In genomic region chr14:27205036-27205435, GRCh38 we compare ENCODE assay signal across 31 cellular contexts.
"Had no signal": no experiment of that assay in that cellular context is flagged by ENCODE, and none has a peak within 500 bp of the region (broad histone marks: within the 10 kb centered on the region; RNA-seq: fewer than 3 reads in every experiment).

No MANE protein-coding gene starts in this region.

- H3K27me3 Mint-ChIP-seq: naive thymus-derived CD8-positive, alpha-beta T cell; natural killer cell treated with Interleukin-12 subunit alpha and Interleukin-12 subunit beta and Interleukin-15 and Interleukin-18, amount 100 ng/mL, for 72 hours; progenitor cell of endocrine pancreas; stimulated activated memory B cell treated with anti-CD40 and anti-IgM and Interleukin-4, amounts not matched to agents 10 μg/mL and 1 μg/mL and 100 μg/mL, for 72 hours; stimulated activated naive CD8-positive, alpha-beta T cell treated with anti-CD3 and anti-CD28 coated beads, Interleukin-15, amount 100 ng/mL, for 72 hours had no signal

- H3K36me3 Mint-ChIP-seq: naive thymus-derived CD8-positive, alpha-beta T cell; natural killer cell treated with Interleukin-12 subunit alpha and Interleukin-12 subunit beta and Interleukin-15 and Interleukin-18, amount 100 ng/mL, for 72 hours; neural progenitor cell; stimulated activated memory B cell treated with anti-CD40 and anti-IgM and Interleukin-4, amounts not matched to agents 10 μg/mL and 1 μg/mL and 100 μg/mL, for 72 hours; type B pancreatic cell had no signal

- H3K9me3 ChIP-seq: ovary, psoas muscle, spleen, suprapubic skin, testis, tibial artery, transverse colon, upper lobe of right lung, uterus had no signal

- H3K27ac ChIP-seq: neural progenitor cell, ovary, parathyroid adenoma, psoas muscle, skin epidermis, spleen, suprapubic skin, testis, tibial artery, transverse colon, upper lobe of right lung, uterus had no signal

- H3K4me3 ChIP-seq: neural progenitor cell, ovary, psoas muscle, skin epidermis, smooth muscle cell, spleen, suprapubic skin, testis, tibial artery, transverse colon, upper lobe of right lung, uterus had no signal

- DNase-seq: naive thymus-derived CD8-positive, alpha-beta T cell; occipital lobe; ovary; posterior cingulate gyrus; psoas muscle; right cardiac atrium; spleen; stimulated activated CD4-positive, alpha-beta T cell treated with anti-CD3 and anti-CD28 coated beads, Interleukin-12 subunit alpha, Interleukin-12 subunit beta, amount 100 ng/mL, for 4 hours; stimulated activated CD4-positive, alpha-beta T cell treated with anti-CD3 and anti-CD28 coated beads, Interleukin-1b, Interleukin-23, amount 100 ng/mL, for 48 hours; stimulated activated CD4-positive, alpha-beta T cell treated with anti-CD3 and anti-CD28 coated beads, Interleukin-4, amount 100 ng/mL, for 1 hour; stimulated activated CD4-positive, alpha-beta T cell treated with anti-CD3 and anti-CD28 coated beads, Interleukin-4, amount 100 ng/mL, for 4 hours; stimulated activated CD8-positive, alpha-beta memory T cell treated with anti-CD3 and anti-CD28 coated beads, Interleukin-4, amount 100 ng/mL, for 48 hours; stimulated activated naive CD4-positive, alpha-beta T cell; stimulated activated naive CD8-positive, alpha-beta T cell treated with anti-CD3 and anti-CD28 coated beads, Interleukin-15, amount 100 ng/mL, for 72 hours; stimulated activated naive CD8-positive, alpha-beta T cell treated with anti-CD3 and anti-CD28 coated beads, Interleukin-15, Interleukin-2, amounts not matched to agents 100 U/mL and 50 U/mL, for 24 hours; substantia nigra; testis; tibial artery; transverse colon; upper lobe of right lung; uterus had no signal

- ATAC-seq: naive thymus-derived CD8-positive, alpha-beta T cell; natural killer cell treated with Interleukin-12 subunit alpha and Interleukin-12 subunit beta and Interleukin-15 and Interleukin-18, amount 100 ng/mL, for 72 hours; psoas muscle; right cardiac atrium; sciatic nerve; stimulated activated memory B cell treated with anti-CD40 and anti-IgM and Interleukin-4, amounts not matched to agents 10 μg/mL and 1 μg/mL and 100 μg/mL, for 72 hours; stimulated activated naive CD8-positive, alpha-beta T cell treated with anti-CD3 and anti-CD28 coated beads, Interleukin-15, amount 100 ng/mL, for 72 hours; stimulated activated naive CD8-positive, alpha-beta T cell treated with anti-CD3 and anti-CD28 coated beads, Interleukin-15, Interleukin-2, amounts not matched to agents 100 U/mL and 50 U/mL, for 24 hours; upper lobe of right lung had no signal

- H3K27ac Mint-ChIP-seq: naive thymus-derived CD8-positive, alpha-beta T cell; natural killer cell treated with Interleukin-12 subunit alpha and Interleukin-12 subunit beta and Interleukin-15 and Interleukin-18, amount 100 ng/mL, for 72 hours; neural progenitor cell; progenitor cell of endocrine pancreas; stimulated activated memory B cell treated with anti-CD40 and anti-IgM and Interleukin-4, amounts not matched to agents 10 μg/mL and 1 μg/mL and 100 μg/mL, for 72 hours; stimulated activated naive CD8-positive, alpha-beta T cell treated with anti-CD3 and anti-CD28 coated beads, Interleukin-15, amount 100 ng/mL, for 72 hours; type B pancreatic cell had no signal

- H3K9me3 Mint-ChIP-seq: neural progenitor cell, type B pancreatic cell had no signal

- H3K4me1 ChIP-seq: neural progenitor cell, parathyroid adenoma, psoas muscle, spleen, suprapubic skin, testis, tibial artery, transverse colon, upper lobe of right lung, uterus had no signal

- H3K4me1 Mint-ChIP-seq: naive thymus-derived CD8-positive, alpha-beta T cell; stimulated activated memory B cell treated with anti-CD40 and anti-IgM and Interleukin-4, amounts not matched to agents 10 μg/mL and 1 μg/mL and 100 μg/mL, for 72 hours; stimulated activated naive CD8-positive, alpha-beta T cell treated with anti-CD3 and anti-CD28 coated beads, Interleukin-15, amount 100 ng/mL, for 72 hours had no signal

- H3K4me3 Mint-ChIP-seq: naive thymus-derived CD8-positive, alpha-beta T cell; natural killer cell treated with Interleukin-12 subunit alpha and Interleukin-12 subunit beta and Interleukin-15 and Interleukin-18, amount 100 ng/mL, for 72 hours; neural progenitor cell; stimulated activated memory B cell treated with anti-CD40 and anti-IgM and Interleukin-4, amounts not matched to agents 10 μg/mL and 1 μg/mL and 100 μg/mL, for 72 hours; stimulated activated naive CD8-positive, alpha-beta T cell treated with anti-CD3 and anti-CD28 coated beads, Interleukin-15, amount 100 ng/mL, for 72 hours; type B pancreatic cell had no signal

- H3K4me2 ChIP-seq: neural progenitor cell, smooth muscle cell had no signal
